1 cellular context compared by ENCODE assay signal in the genomic region with DNA sequence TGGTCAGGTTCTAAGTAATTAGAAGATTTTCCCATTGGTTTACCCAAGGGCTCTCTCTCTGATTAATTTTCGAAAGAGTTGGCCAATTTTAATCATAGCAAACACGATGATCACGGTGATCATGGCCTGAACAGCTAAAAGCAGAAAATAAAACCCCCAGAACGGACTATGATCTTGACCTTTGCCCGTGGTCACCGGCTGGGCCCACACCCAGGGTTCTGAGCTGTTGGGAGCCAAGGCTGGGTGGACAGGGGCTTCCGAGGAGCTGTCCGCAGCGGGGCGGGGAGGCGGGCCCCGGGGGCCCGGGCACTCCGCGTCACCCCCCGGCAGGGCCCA.
TF ChIP-seq lines count a peak whose summit lies in the region.

No MANE protein-coding gene starts in this region.

TF ChIP-seq in K562, 482 proteins besides CTCF, POLR2A, EP300 and RAD21:
- 0 out of 2 replicates have a peak, but pooled peaks have one; percentile 2 for TF ChIP-seq CTBP1 (IDR thresholded peaks at IDR 0.05; ENCODE audit: borderline replicate concordance)
- TF ChIP-seq ATF7 (IDR thresholded peaks at IDR 0.05), result 0 out of 2 replicates have a peak, but pooled peaks have one; percentile 7
- TF ChIP-seq ESRRB (CRISPR knock-in tag; IDR thresholded peaks at IDR 0.05; ENCODE audit: borderline replicate concordance), result no peak
